Comparison of ENCODE assay signal across 8 cellular contexts in genomic region chr15:55196458-55197361, GRCh38. TPM values are rescaled to one million over a fixed set of nuclear protein-coding genes. Genes with fewer than 3 reads are reported as not detected.
DNase-seq lines count a peak whose midpoint lies in the region; FAIRE-seq and TF ChIP-seq lines count a peak whose summit lies in the region.

RSL24D1 (minus strand) TSS chr15:55196941; CDS start chr15:55196890, 51 bp downstream.

- TF ChIP-seq RAD21 in neural cell (conservative IDR thresholded peaks at IDR 0.05): peak; percentile 80

- no peaks in the 10 kb centered on the region for H3K27me3 Mint-ChIP-seq in H9 (ENCODE audit: low read depth)

- DNase-seq in H9 (peak; percentile 98), M059J (ENCODE audit: low read depth) (peak; percentile 98), SHP77 (lab: John Stamatoyannopoulos, UW) (peak; percentile 97 to 98), fibroblast of villous mesenchyme (ENCODE audit: low read depth) (peak; percentile 99)
- DNase-seq in activated effector memory CD4-positive, alpha-beta T cell treated with anti-CD3 and anti-CD28 coated beads, Interleukin-2, amount 50 U/mL, for 16 hours: peak; percentile 98

- H2AFZ ChIP-seq in H9 (ENCODE audit: low read length) (peak within 1 kb of the TSS; percentile 42), neural cell (ENCODE audit: low read depth, low read length) (peak within 1 kb of the TSS; percentile 89)

- peak within 1 kb of the TSS; percentile 96 for H3K14ac ChIP-seq in H9 (ENCODE audit: insufficient read depth, low read length)

- no peaks in the 10 kb centered on the region for H4K20me1 ChIP-seq in H9 (ENCODE audit: control insufficient read depth, insufficient read depth, insufficient read length)
- no peaks in the 10 kb centered on the region for H4K20me1 ChIP-seq in neural cell (ENCODE audit: insufficient read depth)

- H3K27ac ChIP-seq in H9 (ENCODE audit: insufficient read length, low read depth, low read length): peak within 1 kb of the TSS; percentile 73
- peak within 1 kb of the TSS; percentile 84 for H3K27ac ChIP-seq in neural cell (ENCODE audit: low read length)
- peak within 1 kb of the TSS; percentile 91 for H3K27ac ChIP-seq in stomach smooth muscle (ENCODE audit: low read length)

- peak; percentile 49; the same call in 2 of the 3 replicates for TF ChIP-seq CTCF in H9 (conservative IDR thresholded peaks at IDR 0.05)
- peak; percentile 41 for TF ChIP-seq CTCF in fibroblast of villous mesenchyme (IDR thresholded peaks at IDR 0.05; ENCODE audit: insufficient read depth, low read depth, low read length)
- peak; percentile 95 for TF ChIP-seq CTCF in neural cell (IDR thresholded peaks at IDR 0.05; ENCODE audit: poor library complexity, severe bottlenecking)

- no peak within 1 kb of the TSS for H2BK12ac ChIP-seq in H9 (ENCODE audit: insufficient read length, low read depth, low read length)

- no peak within 1 kb of the TSS for H2AK5ac ChIP-seq in H9 (ENCODE audit: insufficient read length, low read length)

- H4K91ac ChIP-seq in H9 (ENCODE audit: insufficient read length, low read depth, low read length): peak within 1 kb of the TSS; percentile 30

- peak within 1 kb of the TSS; percentile 36 for H2BK5ac ChIP-seq in H9 (ENCODE audit: insufficient read length, low read length)

- no CpG with 5 or more reads among the region's 62 CpGs for WGBS in H9 (ENCODE audit: extremely low coverage, insufficient read length, low lambda C conversion rate)

- H4K8ac ChIP-seq in H9 (replicated peaks; ENCODE audit: insufficient read length, low read depth, low read length): no peak within 1 kb of the TSS

- H3K9ac ChIP-seq in H9 (ENCODE audit: extremely low read depth, insufficient read length, low read length) (peak within 1 kb of the TSS; percentile 96), neural cell (ENCODE audit: low read length) (peak within 1 kb of the TSS; percentile 83), stomach smooth muscle (ENCODE audit: low read length in 2 of 2) (peak within 1 kb of the TSS; percentile 97)

- no peak within 1 kb of the TSS for H2BK20ac ChIP-seq in H9 (ENCODE audit: low read depth, low read length, poor library complexity, severe bottlenecking)

- H2BK15ac ChIP-seq in H9 (ENCODE audit: low read depth, low read length): no peak within 1 kb of the TSS

- peaks cover 6% of the 10 kb centered on the region for H3K79me1 ChIP-seq in H9 (ENCODE audit: insufficient read depth, low read depth, low read length, poor library complexity, severe bottlenecking)

- peak within 1 kb of the TSS; percentile 29 for H4K5ac ChIP-seq in H9 (ENCODE audit: insufficient read length, low read depth, low read length)

- peaks cover 9 to 11% of the 10 kb centered on the region in 2 experiments; a peak in 4 of 5 replicates for H3K9me3 Mint-ChIP-seq in H9

- no peak within 1 kb of the TSS for H3T11ph ChIP-seq in H9 (ENCODE audit: low read length)

- H3F3A ChIP-seq in neural cell (ENCODE audit: insufficient read depth, low read length, poor library complexity, severe bottlenecking): no peaks in the 10 kb centered on the region

- peak; percentile 69 for TF ChIP-seq EP300 in neural cell (conservative IDR thresholded peaks at IDR 0.05; ENCODE audit: poor library complexity, severe bottlenecking)

- H3K4me3 Mint-ChIP-seq in H9: no peak within 1 kb of the TSS

- peak; percentile 99 for FAIRE-seq in G401.6 (lab: Jason Lieb, UNC)

- H3K9me2 ChIP-seq in neural cell (ENCODE audit: insufficient read depth, low read length): no peaks in the 10 kb centered on the region

- H3K4ac ChIP-seq in H9 (ENCODE audit: low read depth, low read length): peak within 1 kb of the TSS; percentile 11; the same call in 1 of the 2 replicates

- H3K23ac ChIP-seq in H9 (ENCODE audit: insufficient read length, low read depth, low read length): no peak within 1 kb of the TSS

- H2BK120ac ChIP-seq in H9 (ENCODE audit: low read depth, low read length, poor library complexity, severe bottlenecking): no peak within 1 kb of the TSS

- no peaks in the 10 kb centered on the region for H3K27me3 ChIP-seq in H9 (ENCODE audit: insufficient read depth, low read length)
- no peaks in the 10 kb centered on the region for H3K27me3 ChIP-seq in neural cell (ENCODE audit: insufficient read depth, low read depth, low read length)
- no peaks in the 10 kb centered on the region for H3K27me3 ChIP-seq in stomach smooth muscle (ENCODE audit: control insufficient read depth in 1 of 2, insufficient read depth in 2 of 2, low read length in 2 of 2)

- H3K4me1 ChIP-seq in H9 (ENCODE audit: insufficient read depth, low read length) (no peaks in the 10 kb centered on the region), stomach smooth muscle (ENCODE audit: control insufficient read depth, insufficient read depth, low read length) (peaks cover 14% of the 10 kb centered on the region)

- peaks cover 4 to 28% (median 17%) of the 10 kb centered on the region in 3 experiments; a peak in 6 of 7 replicates for H3K36me3 Mint-ChIP-seq in H9 (ENCODE audit: insufficient read depth in 1 of 3, low read depth in 3 of 3)

- H3K23me2 ChIP-seq in H9 (ENCODE audit: insufficient read length, low read depth, low read length, poor library complexity, severe bottlenecking): peaks cover 3% of the 10 kb centered on the region

- H3K4me3 ChIP-seq in fibroblast of villous mesenchyme (ENCODE audit: low read depth, low read length) (peak within 1 kb of the TSS; percentile 81), neural cell (ENCODE audit: low read length) (peak within 1 kb of the TSS; percentile 82), stomach smooth muscle (ENCODE audit: low read length in 2 of 2) (peak within 1 kb of the TSS; percentile 95 to 97)

- H3K36me3 ChIP-seq in neural cell (ENCODE audit: insufficient read depth, low read length) (no peaks in the 10 kb centered on the region), stomach smooth muscle (ENCODE audit: control insufficient read depth in 2 of 2, insufficient read depth in 2 of 2, low read length in 2 of 2) (peaks cover 3 to 4% of the 10 kb centered on the region in 2 donors)

- H3K4me2 ChIP-seq in H9 (ENCODE audit: insufficient read depth, insufficient read length, low read length) (peak within 1 kb of the TSS; percentile 86), neural cell (ENCODE audit: low read length) (peak within 1 kb of the TSS; percentile 92)

- peaks cover 36% of the 10 kb centered on the region for H3K79me2 ChIP-seq in H9 (ENCODE audit: insufficient read depth, low read length)
- peaks cover 37% of the 10 kb centered on the region for H3K79me2 ChIP-seq in neural cell (replicated peaks; ENCODE audit: insufficient read depth, low read length)

- H3K18ac ChIP-seq in H9 (ENCODE audit: insufficient read length, low read depth, low read length): peak within 1 kb of the TSS; percentile 90

- no peak within 1 kb of the TSS for H3K56ac ChIP-seq in H9 (ENCODE audit: insufficient read length, low read depth, low read length)

- H3K27ac Mint-ChIP-seq in H9: no peak within 1 kb of the TSS

- H3K9me3 ChIP-seq in H9 (ENCODE audit: control insufficient read depth, low read depth, low read length) (no peaks in the 10 kb centered on the region), neural cell (ENCODE audit: low read length) (no peaks in the 10 kb centered on the region), stomach smooth muscle (ENCODE audit: control insufficient read depth in 2 of 2, low read length in 2 of 2) (no peaks in the 10 kb centered on the region)

- peaks cover 0 to 3% of the 10 kb centered on the region in 2 experiments; a peak in 2 of 4 replicates for H3K4me1 Mint-ChIP-seq in H9

TF ChIP-seq in neural cell, 6 proteins besides CTCF, POLR2A, EP300 and RAD21:
- TF ChIP-seq MXI1 (conservative IDR thresholded peaks at IDR 0.05; ENCODE audit: poor library complexity, severe bottlenecking): peak; percentile 98
- no peak for TF ChIP-seq EZH2 (IDR thresholded peaks at IDR 0.05; ENCODE audit: borderline replicate concordance, insufficient read depth, low read length, poor library complexity, severe bottlenecking)
- TF ChIP-seq TAF1 (IDR thresholded peaks at IDR 0.05; ENCODE audit: low read depth): no peak
- no peak for TF ChIP-seq REST (IDR thresholded peaks at IDR 0.05; ENCODE audit: borderline replicate concordance)
- peak; percentile 86 for TF ChIP-seq POLR2AphosphoS5 (IDR thresholded peaks at IDR 0.05)
- TF ChIP-seq SMC3 (conservative IDR thresholded peaks at IDR 0.05; ENCODE audit: poor library complexity): peak; percentile 94

RNA-seq across cellular contexts. Expression of gene RSL24D1, which starts in this region (rescaled TPM):
- 111 and 112 TPM in 2 replicates for total RNA-seq in H9 (2021)
- total RNA-seq in M059J (2014; rRNA removed; shearing (Covaris generic)): 30.9 and 62.2 TPM in 2 replicates
- 82.1 and 84.2 TPM in 2 replicates for total RNA-seq in fibroblast of villous mesenchyme
- polyA plus RNA-seq in neural cell: 184 and 227 TPM in 2 replicates
- polyA minus RNA-seq in neural cell: 122 and 136 TPM in 2 replicates

Comparison
In these comparisons a context has a peak if more than half of its experiments do, and no peak if none do; other contexts are left out.
1. Peak in every context shown above with its lines: DNase-seq, H3K4me3 ChIP-seq and H3K27ac ChIP-seq.
2. CTCF ChIP-seq: peak in every context shown above with its lines; median percentile 95 in neural cell; 49 in H9; 41 in fibroblast of villous mesenchyme.